In genomic region chr3:133169669-133170068, GRCh38 we compare ENCODE assay signal across 16 cellular contexts.
DNase-seq lines count a peak whose midpoint lies in the region; ATAC-seq and TF ChIP-seq lines count a peak whose summit lies in the region.
"Had no signal": no experiment of that assay in that cellular context is flagged by ENCODE, and none has a peak within 500 bp of the region (broad histone marks: within the 10 kb centered on the region; RNA-seq: fewer than 3 reads in every experiment).

No MANE protein-coding gene starts in this region.

- CTCF ChIA-PET in SK-N-SH (lab: Yijun Ruan, JAX): interaction anchor here (0.5 to 3.6 kb wide), 4 partner anchors 10 to 207 kb away, joined by 3 to 26 read pairs (median 4); no protein-coding TSS in a partner anchor

- TF ChIP-seq EP300 in SK-N-SH (IDR thresholded peaks at IDR 0.05; ENCODE audit: borderline replicate concordance in 1 of 2, low read depth in 1 of 2, low read length in 1 of 2): peak in 1 of 2 experiments; percentile 79; a peak in 1 of 4 replicates

- peak; percentile 14; the same call in 1 of the 2 replicates for TF ChIP-seq RAD21 in SK-N-SH (IDR thresholded peaks at IDR 0.05; ENCODE audit: low read length)

- DNase-seq in NCI-H146 (lab: John Stamatoyannopoulos, UW): peak; percentile 93
- peak; percentile 47 to 67 for DNase-seq in NCI-H446 (lab: John Stamatoyannopoulos, UW)
- peak; percentile 43 for DNase-seq in SK-N-SH
- DNase-seq in retina: peak; percentile 32
- no peak for DNase-seq in NCI-H345 (lab: John Stamatoyannopoulos, UW)
- no peak for DNase-seq in left lung
- DNase-seq in hippocampal formation (lab: John Stamatoyannopoulos, UW): no peak
- DNase-seq: BE2C; CD4-positive, alpha-beta memory T cell; HFFc6; NCI-H1092 treated with DMSO at 0.1 percent for 48 hours; NCI-H2081; NCI-H510A; PC-3 had no signal

- intact Hi-C loops in left lung (cut with DNase I): no loop called here

- no peaks in the 10 kb centered on the region for H4K20me1 ChIP-seq in SK-N-SH (ENCODE audit: insufficient read depth)

- no peak for ATAC-seq in left lung
- ATAC-seq: PC-3 had no signal

- no peak overlapping the region for H2AFZ ChIP-seq in SK-N-SH (ENCODE audit: low read depth)

- no peaks in the 10 kb centered on the region for H3F3A ChIP-seq in SK-N-SH (replicated peaks; ENCODE audit: insufficient read depth)

- TF ChIP-seq CTCF in SK-N-SH (IDR thresholded peaks at IDR 0.05) (no peak), left lung (IDR thresholded peaks at IDR 0.05) (no peak)

- H3K27ac ChIP-seq in SK-N-SH (ENCODE audit: low read depth in 2 of 2, low read length in 1 of 2): peak overlapping the region in 1 of 2 experiments; percentile 72; a peak in 2 of 4 replicates
- no peak overlapping the region for H3K27ac ChIP-seq in left lung
- H3K27ac ChIP-seq: KMS-11, SJSA1 had no signal

- H3K36me3 ChIP-seq in SK-N-SH (replicated peaks in 1 of 2; ENCODE audit: control insufficient read depth in 1 of 2, insufficient read depth in 2 of 2, low read length in 1 of 2): peaks cover 0 to 2% of the 10 kb centered on the region in 2 experiments
- no peaks in the 10 kb centered on the region for H3K36me3 ChIP-seq in left lung
- H3K36me3 ChIP-seq: SJSA1 had no signal

- no peak overlapping the region for H3K9ac ChIP-seq in SK-N-SH
- H3K9ac ChIP-seq: KMS-11 had no signal

- 77% methylated on average over 4 of the region's 4 CpGs for WGBS in SK-N-SH (ENCODE audit: low lambda C conversion rate)

- no peaks in the 10 kb centered on the region for H3K79me2 ChIP-seq in SK-N-SH (ENCODE audit: insufficient read depth)

- H3K9me3 ChIP-seq in SK-N-SH (no peaks in the 10 kb centered on the region), left lung (peaks cover 0 to 3% of the 10 kb centered on the region in 2 donors)
- H3K9me3 ChIP-seq: BE2C, SJSA1 had no signal

- no peak overlapping the region for H3K4me2 ChIP-seq in SK-N-SH
- H3K4me2 ChIP-seq: KMS-11 had no signal

- H3K9me2 ChIP-seq in SK-N-SH: no peaks in the 10 kb centered on the region

- H3K27me3 ChIP-seq in SK-N-SH (ENCODE audit: insufficient read depth) (no peaks in the 10 kb centered on the region), left lung (no peaks in the 10 kb centered on the region)
- H3K27me3 ChIP-seq: BE2C, SJSA1 had no signal

- H3K4me1 ChIP-seq in SK-N-SH (ENCODE audit: control insufficient read depth in 1 of 2, insufficient read depth in 2 of 2, low read depth in 1 of 2, low read length in 1 of 2) (peaks cover 7 to 8% of the 10 kb centered on the region in 2 experiments; a peak in 2 of 4 replicates), left lung (no peaks in the 10 kb centered on the region)
- H3K4me1 ChIP-seq: SJSA1 had no signal

- POLR2A ChIA-PET in SK-N-SH (lab: Yijun Ruan, JAX): no interaction called here

- H3K4me3 ChIP-seq in SK-N-SH (ENCODE audit: low read depth in 2 of 2, low read length in 1 of 2) (no peak overlapping the region), left lung (no peak overlapping the region)
- H3K4me3 ChIP-seq: SJSA1 had no signal

TF ChIP-seq in SK-N-SH, 30 proteins besides CTCF, POLR2A, EP300 and RAD21 (continues in another document):
- TF ChIP-seq PBX3 (IDR thresholded peaks at IDR 0.05) (no peak), FOSL2 (IDR thresholded peaks at IDR 0.05; ENCODE audit: borderline replicate concordance, low read depth) (no peak), NRF1 (IDR thresholded peaks at IDR 0.05; ENCODE audit: low read depth, low read length) (no peak), RFX5 (IDR thresholded peaks at IDR 0.05; ENCODE audit: low read length) (peak; percentile 28; the same call in 1 of the 2 replicates), TAF1 (IDR thresholded peaks at IDR 0.05; ENCODE audit: borderline replicate concordance, low read depth, low read length) (no peak), SMC3 (IDR thresholded peaks at IDR 0.05; ENCODE audit: low read depth, low read length) (no peak), SIN3A (IDR thresholded peaks at IDR 0.05; ENCODE audit: borderline replicate concordance, low read depth, low read length) (no peak), TCF12 (IDR thresholded peaks at IDR 0.05) (0 out of 2 replicates have a peak, but pooled peaks have one; percentile 5), MEF2A (IDR thresholded peaks at IDR 0.05; ENCODE audit: borderline replicate concordance, low read depth) (no peak), GABPA (IDR thresholded peaks at IDR 0.05; ENCODE audit: low read depth) (no peak), MAX (IDR thresholded peaks at IDR 0.05; ENCODE audit: low read depth) (no peak), ZBTB33 (IDR thresholded peaks at IDR 0.05; ENCODE audit: borderline replicate concordance, low read depth) (no peak), USF2 (IDR thresholded peaks at IDR 0.05; ENCODE audit: borderline replicate concordance, low read depth, low read length) (no peak), RXRA (IDR thresholded peaks at IDR 0.05; ENCODE audit: borderline replicate concordance, low read depth) (no peak), GATA2 (CRISPR knock-in tag; IDR thresholded peaks at IDR 0.05) (peak; percentile 89), YY1 (IDR thresholded peaks at IDR 0.05; ENCODE audit: low read depth) (no peak), FOXM1 (IDR thresholded peaks at IDR 0.05; ENCODE audit: low read depth) (no peak), MXI1 (IDR thresholded peaks at IDR 0.05; ENCODE audit: low read depth, low read length) (no peak), RCOR1 (IDR thresholded peaks at IDR 0.05; ENCODE audit: low read length) (peak; percentile 28; the same call in 1 of the 2 replicates), EZH2phosphoT487 (IDR thresholded peaks at IDR 0.05; ENCODE audit: borderline replicate concordance, low read depth) (no peak), FOXJ3 (CRISPR knock-in tag; IDR thresholded peaks at IDR 0.05) (0 out of 2 replicates have a peak, but pooled peaks have one; percentile 26), CHD2 (IDR thresholded peaks at IDR 0.05; ENCODE audit: low read length, partially characterized antibody) (no peak), USF1 (IDR thresholded peaks at IDR 0.05; ENCODE audit: borderline replicate concordance, low read depth) (no peak), ELF1 (IDR thresholded peaks at IDR 0.05) (no peak), JUND (IDR thresholded peaks at IDR 0.05) (no peak), IRF3 (IDR thresholded peaks at IDR 0.05; ENCODE audit: low read depth, low read length) (no peak)

Comparison
In these comparisons a context has a peak if more than half of its experiments do, and no peak if none do; other contexts are left out.
1. DNase-seq: peak in NCI-H146 (single experiment), NCI-H446 (2 of 2), SK-N-SH (single experiment) and retina (single experiment); none in NCI-H345 (single experiment), left lung (0 of 2) and hippocampal formation (0 of 2).